9 cellular contexts compared by ENCODE assay signal in the genomic region with DNA sequence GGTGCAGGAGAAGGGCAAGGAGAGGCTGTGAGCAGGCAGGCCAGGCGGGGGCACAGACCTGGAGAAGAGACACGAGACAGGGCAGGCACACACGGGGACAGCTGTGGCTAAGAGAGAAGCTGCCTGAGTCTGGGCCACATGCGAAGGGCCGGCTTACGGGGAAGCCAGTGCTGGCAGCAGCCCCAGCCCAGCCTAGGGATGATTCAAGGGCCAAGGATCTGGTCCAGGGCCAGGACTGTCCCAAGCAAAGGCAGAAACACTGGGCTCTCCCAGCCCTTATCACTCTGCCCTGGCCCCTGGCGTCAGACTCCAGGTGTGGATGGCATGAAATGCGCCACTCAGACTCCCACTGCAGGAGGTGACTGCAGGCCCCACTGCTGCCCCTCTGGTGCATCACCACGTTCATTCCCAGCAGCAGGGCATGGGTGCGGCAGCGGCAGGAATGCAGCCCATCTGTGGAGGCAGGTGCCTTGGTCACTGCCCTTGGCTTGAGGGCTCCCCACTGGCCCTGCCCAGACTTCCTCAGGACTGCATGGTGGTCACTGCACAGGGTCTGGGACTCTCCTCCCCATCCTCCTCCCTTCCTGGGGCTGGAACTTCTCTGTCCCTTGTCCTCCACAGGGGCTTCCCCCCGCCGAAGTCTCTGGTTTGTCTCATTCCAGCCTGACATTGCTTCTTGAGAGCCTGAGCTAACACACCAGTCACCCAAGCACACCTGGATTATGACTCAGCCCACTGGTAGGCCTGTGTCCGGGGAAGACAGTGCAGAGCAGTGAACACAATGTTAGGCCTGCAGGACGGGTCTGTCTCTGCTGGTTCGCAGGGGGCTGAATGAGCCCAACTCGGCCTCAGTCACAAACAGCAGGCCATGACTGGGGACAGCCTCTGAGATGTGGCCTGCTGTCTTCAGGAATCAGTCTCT.
A peak's percentile ranks its signal among the peaks of the same experiment; 100 is the strongest.
DNase-seq lines count a peak whose midpoint lies in the region; TF ChIP-seq lines count a peak whose summit lies in the region.
"Had no signal": no experiment of that assay in that cellular context is flagged by ENCODE, and none has a peak within 500 bp of the region (broad histone marks: within the 10 kb centered on the region; RNA-seq: fewer than 3 reads in every experiment).

No MANE protein-coding gene starts in this region.

- intact Hi-C loops in posterior vena cava (cut with DNase I): loop anchor here in 1 of 2 donors (5.0 kb wide), 1 partner anchor 69 kb away; a partner anchor contains a TSS
- intact Hi-C loops in A673 (cut with micrococcal nuclease; ENCODE audit: unreplicated experiment): no loop called here

- CTCF ChIA-PET in A673 (lab: Charles Lee): no interaction called here

- H3K9me3 ChIP-seq in SJCRH30 (replicated peaks) (no peaks in the 10 kb centered on the region), A673 (ENCODE audit: low read depth, low read length, poor library complexity, severe bottlenecking) (no peaks in the 10 kb centered on the region)

- H3K27ac Mint-ChIP-seq in progenitor cell of endocrine pancreas: no peak overlapping the region

- no peaks in the 10 kb centered on the region for H3K27me3 Mint-ChIP-seq in progenitor cell of endocrine pancreas
- H3K27me3 Mint-ChIP-seq: naive B cell had no signal

- peaks cover 44% of the 10 kb centered on the region for H3K4me1 ChIP-seq in SJCRH30
- H3K4me1 ChIP-seq in A673 (ENCODE audit: insufficient read depth, low read length, poor library complexity, severe bottlenecking): no peaks in the 10 kb centered on the region

- TF ChIP-seq CTCF in progenitor cell of endocrine pancreas (IDR thresholded peaks at IDR 0.05; ENCODE audit: unreplicated experiment): no peak
- no peak for TF ChIP-seq CTCF in A673 (conservative IDR thresholded peaks at IDR 0.05; ENCODE audit: low read depth, low read length)

- H3K4me3 ChIP-seq in SJCRH30 (no peak overlapping the region), A673 (ENCODE audit: low read depth, low read length, poor library complexity, severe bottlenecking) (no peak overlapping the region)

- no peaks in the 10 kb centered on the region for H3K9me3 Mint-ChIP-seq in progenitor cell of endocrine pancreas (ENCODE audit: low read depth)
- H3K9me3 Mint-ChIP-seq: naive B cell had no signal

- H3K27ac ChIP-seq in SJCRH30 (peak overlapping the region; percentile 27), A673 (ENCODE audit: low read depth, low read length, poor library complexity, severe bottlenecking) (no peak overlapping the region)

- H3K27me3 ChIP-seq in SJCRH30: no peaks in the 10 kb centered on the region
- no peaks in the 10 kb centered on the region for H3K27me3 ChIP-seq in A673 (replicated peaks; ENCODE audit: insufficient read depth, low read depth, low read length, poor library complexity)

- H3K36me3 Mint-ChIP-seq in progenitor cell of endocrine pancreas (ENCODE audit: insufficient read depth): peaks cover 4% of the 10 kb centered on the region

- H3K36me3 ChIP-seq in SJCRH30 (peaks cover 47% of the 10 kb centered on the region), A673 (ENCODE audit: insufficient read depth, low read length, poor library complexity, severe bottlenecking) (peaks cover 31% of the 10 kb centered on the region)

- DNase-seq in DMS53 treated with DMSO at 0.1 percent for 48 hours (lab: John Stamatoyannopoulos, UW; ENCODE audit: unreplicated experiment) (peak; percentile 32), SJCRH30 (peak in 1 of 2 experiments; percentile 43), glomerular visceral epithelial cell (ENCODE audit: extremely low spot score) (peak; percentile 50), posterior vena cava (ENCODE audit: low spot score) (peak; percentile 95), progenitor cell of endocrine pancreas (ENCODE audit: low spot score, unreplicated experiment) (no peak), NOMO-1 treated with DMSO at 0.1 percent for 48 hours (lab: John Stamatoyannopoulos, UW; ENCODE audit: unreplicated experiment) (no peak), A673 (ENCODE audit: low spot score) (no peak), NCI-H187 treated with DMSO at 0.1 percent for 48 hours (lab: John Stamatoyannopoulos, UW) (no peak)
- DNase-seq: naive B cell had no signal

- no peak overlapping the region for H3K4me3 Mint-ChIP-seq in progenitor cell of endocrine pancreas (ENCODE audit: low read depth)

- H3K4me1 Mint-ChIP-seq in progenitor cell of endocrine pancreas (ENCODE audit: low read depth): peaks cover 2% of the 10 kb centered on the region
- H3K4me1 Mint-ChIP-seq: naive B cell had no signal

- POLR2A ChIA-PET in A673 (lab: Charles Lee; ENCODE audit: low non-redundant PET): no interaction called here

- BruUV-seq in A673 (replicated peaks; lab: Mats Ljungman, UMichigan): no TSS peak

Comparison
In these comparisons a context has a peak if more than half of its experiments do, and no peak if none do; other contexts are left out.
1. DNase-seq: peak in DMS53 treated with DMSO at 0.1 percent for 48 hours (single experiment), glomerular visceral epithelial cell (single experiment) and posterior vena cava (single experiment); none in progenitor cell of endocrine pancreas (single experiment), NOMO-1 treated with DMSO at 0.1 percent for 48 hours (single experiment), A673 (single experiment) and NCI-H187 treated with DMSO at 0.1 percent for 48 hours (single experiment).